34 cellular contexts compared by ENCODE assay signal in the genomic region with DNA sequence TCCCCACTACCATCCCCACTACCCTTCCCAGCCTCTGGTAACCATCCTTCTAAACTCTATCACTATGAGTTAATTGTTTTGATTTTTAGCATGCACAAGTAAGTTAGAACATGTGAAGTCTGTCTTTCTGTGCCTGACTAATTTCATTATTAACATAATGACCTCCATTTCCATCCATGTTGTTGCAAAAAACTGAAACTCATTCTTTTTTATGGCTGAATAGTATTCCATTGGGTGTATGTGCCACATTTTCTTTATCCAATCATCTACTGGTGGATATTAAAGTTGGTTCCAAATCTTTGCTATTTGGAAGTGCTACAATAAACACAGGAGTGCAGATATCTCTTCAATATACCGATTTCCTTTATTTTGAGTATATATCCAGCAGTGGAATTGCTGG.
"Had no signal": no experiment of that assay in that cellular context is flagged by ENCODE, and none has a peak within 500 bp of the region (broad histone marks: within the 10 kb centered on the region; RNA-seq: fewer than 3 reads in every experiment).

No MANE protein-coding gene starts in this region.

- DNase-seq: Karpas-422, Kasumi-1, MG63, MM.1S, MV-4-11, NCI-H1048, NCI-H1092, NCI-H1092 treated with DMSO at 0.1 percent for 48 hours, NCI-H1105, NCI-H1105 treated with DMSO at 0.1 percent for 48 hours, NCI-H1417, NCI-H1417 treated with DMSO at 0.1 percent for 48 hours, NCI-H1436, NCI-H1436 treated with DMSO at 0.1 percent for 48 hours, NCI-H146, NCI-H1694, NCI-H1694 treated with DMSO at 0.1 percent for 48 hours, NCI-H187, NCI-H187 treated with DMSO at 0.1 percent for 48 hours, NCI-H1930, NCI-H2029, NCI-H2029 treated with DMSO at 0.1 percent for 48 hours, NCI-H2081, NCI-H2081 treated with DMSO at 0.1 percent for 48 hours, NCI-H2107, NCI-H2171, NCI-H2171 treated with DMSO at 0.1 percent for 48 hours, NCI-H2227 treated with DMSO at 0.1 percent for 48 hours, NCI-H226, NCI-H345, NCI-H446, NCI-H446 treated with DMSO at 0.1 percent for 48 hours, NCI-H510A, NCI-H510A treated with DMSO at 0.1 percent for 48 hours had no signal

- H3K36me3 ChIP-seq: MG63 had no signal

- H3K27me3 ChIP-seq: MG63 had no signal

- H3K4me3 ChIP-seq: MG63 had no signal
